Comparison of ENCODE assay signal across 1 cellular context in genomic region chr12:92649511-92650227, GRCh38.
TF ChIP-seq lines count a peak whose summit lies in the region.

No MANE protein-coding gene starts in this region.

TF ChIP-seq in HCT116, 20 proteins besides CTCF, POLR2A, EP300 and RAD21 (continued from another document):
- no peak for TF ChIP-seq REST (IDR thresholded peaks at IDR 0.05; ENCODE audit: low read depth)
TF ChIP-seq in HCT116: peak in this region for 0.
